Comparison of ENCODE assay signal across 15 cellular contexts in genomic region chr6:14088600-14089168, GRCh38. TPM values are rescaled to one million over a fixed set of nuclear protein-coding genes. Genes with fewer than 3 reads are reported as not detected.
DNase-seq lines count a peak whose midpoint lies in the region; ATAC-seq lines count a peak whose summit lies in the region.
"Had no signal": no experiment of that assay in that cellular context is flagged by ENCODE, and none has a peak within 500 bp of the region (broad histone marks: within the 10 kb centered on the region; RNA-seq: fewer than 3 reads in every experiment).

No MANE protein-coding gene starts in this region.

- ATAC-seq in GM19043 (IDR thresholded peaks at IDR 0.05; ENCODE audit: low read depth, unreplicated experiment), result peak; percentile 53
- peak; percentile 62 for ATAC-seq in HG03354 (IDR thresholded peaks at IDR 0.05; ENCODE audit: poor library complexity, severe bottlenecking, unreplicated experiment)
- ATAC-seq in activated T-helper 17 cell treated with anti-CD3 and anti-CD28 coated beads, Interleukin-2, amount 50 U/mL, for 72 hours (replicated peaks), result peak; percentile 25
- ATAC-seq: psoas muscle had no signal

- H3K4me3 Mint-ChIP-seq in activated T-helper 17 cell treated with anti-CD3 and anti-CD28 coated beads, Interleukin-2, amount 50 U/mL, for 72 hours, result no peak overlapping the region
- H3K4me3 Mint-ChIP-seq: central memory CD8-positive, alpha-beta T cell had no signal

- H3K9me3 Mint-ChIP-seq in activated T-helper 17 cell treated with anti-CD3 and anti-CD28 coated beads, Interleukin-2, amount 50 U/mL, for 72 hours, result no peaks in the 10 kb centered on the region
- H3K9me3 Mint-ChIP-seq: central memory CD8-positive, alpha-beta T cell had no signal

- no peak overlapping the region for H3K27ac Mint-ChIP-seq in activated T-helper 17 cell treated with anti-CD3 and anti-CD28 coated beads, Interleukin-2, amount 50 U/mL, for 72 hours

- H3K4me1 Mint-ChIP-seq in activated T-helper 17 cell treated with anti-CD3 and anti-CD28 coated beads, Interleukin-2, amount 50 U/mL, for 72 hours, result peaks cover 10% of the 10 kb centered on the region

- no peaks in the 10 kb centered on the region for H3K36me3 Mint-ChIP-seq in activated T-helper 17 cell treated with anti-CD3 and anti-CD28 coated beads, Interleukin-2, amount 50 U/mL, for 72 hours (ENCODE audit: low read depth)

- peaks cover 7% of the 10 kb centered on the region for H3K27me3 Mint-ChIP-seq in activated T-helper 17 cell treated with anti-CD3 and anti-CD28 coated beads, Interleukin-2, amount 50 U/mL, for 72 hours

- DNase-seq in A172 (ENCODE audit: low spot score) (peak; percentile 50), NCI-H1417 (lab: John Stamatoyannopoulos, UW) (no peak), MV-4-11 (lab: John Stamatoyannopoulos, UW) (no peak), NCI-H1105 treated with DMSO at 0.1 percent for 48 hours (lab: John Stamatoyannopoulos, UW) (no peak), DMS 273 treated with DMSO at 0.1 percent for 48 hours (lab: John Stamatoyannopoulos, UW) (no peak)
- DNase-seq: ACHN; Karpas-422; kidney glomerular epithelial cell; NCI-H2081; psoas muscle; stimulated activated CD4-positive, alpha-beta T cell treated with anti-CD3 and anti-CD28 coated beads, Interleukin-15, amount 100 ng/mL, for 24 hours had no signal

RNA-seq across cellular contexts. Expression of gene CD83, which starts 28.9 kb away (rescaled TPM):
- total RNA-seq in A172 (2014; rRNA removed; shearing (Covaris generic)), result 4.4 and 5.3 TPM in 2 replicates
- total RNA-seq in activated T-helper 17 cell treated with anti-CD3 and anti-CD28 coated beads, Interleukin-2, amount 50 U/mL, for 72 hours, result 10 to 100 TPM; 12.3 to 14.9 TPM
